Comparison of ENCODE assay signal across 1 cellular context in the genomic region with DNA sequence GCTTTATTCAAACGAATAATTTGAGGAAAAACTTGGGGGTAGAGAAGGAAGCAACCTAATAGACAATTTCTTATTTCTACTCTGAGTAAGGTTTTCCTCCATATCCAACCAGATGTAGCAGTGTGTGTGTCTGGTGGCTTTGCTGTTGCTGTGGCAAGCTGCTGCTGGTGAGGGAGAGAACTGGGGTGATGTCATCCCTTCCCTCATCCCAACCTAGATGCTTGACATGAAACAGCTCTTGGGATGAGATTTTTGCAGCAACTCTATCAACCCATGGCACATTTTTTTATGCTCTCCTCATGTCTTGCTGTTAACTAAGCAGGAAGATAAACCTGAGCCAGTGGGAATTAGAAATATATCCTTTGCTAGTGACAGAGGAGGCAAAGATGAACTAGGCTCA.
A peak's percentile ranks its signal among the peaks of the same experiment; 100 is the strongest.
TF ChIP-seq lines count a peak whose summit lies in the region.

No MANE protein-coding gene starts in this region.

TF ChIP-seq in HEK293, 187 proteins besides CTCF, POLR2A, EP300 and RAD21 (continued from another document):
- TF ChIP-seq ZNF140 (tag by site-specific recombination; IDR thresholded peaks at IDR 0.05) (no peak), ZNF529 (tag by site-specific recombination; IDR thresholded peaks at IDR 0.05; ENCODE audit: insufficient replicate concordance) (no peak), ZNF10 (tag by site-specific recombination; IDR thresholded peaks at IDR 0.05) (0 out of 2 replicates have a peak, but pooled peaks have one; percentile 26)
- TF ChIP-seq, protein P1, sequence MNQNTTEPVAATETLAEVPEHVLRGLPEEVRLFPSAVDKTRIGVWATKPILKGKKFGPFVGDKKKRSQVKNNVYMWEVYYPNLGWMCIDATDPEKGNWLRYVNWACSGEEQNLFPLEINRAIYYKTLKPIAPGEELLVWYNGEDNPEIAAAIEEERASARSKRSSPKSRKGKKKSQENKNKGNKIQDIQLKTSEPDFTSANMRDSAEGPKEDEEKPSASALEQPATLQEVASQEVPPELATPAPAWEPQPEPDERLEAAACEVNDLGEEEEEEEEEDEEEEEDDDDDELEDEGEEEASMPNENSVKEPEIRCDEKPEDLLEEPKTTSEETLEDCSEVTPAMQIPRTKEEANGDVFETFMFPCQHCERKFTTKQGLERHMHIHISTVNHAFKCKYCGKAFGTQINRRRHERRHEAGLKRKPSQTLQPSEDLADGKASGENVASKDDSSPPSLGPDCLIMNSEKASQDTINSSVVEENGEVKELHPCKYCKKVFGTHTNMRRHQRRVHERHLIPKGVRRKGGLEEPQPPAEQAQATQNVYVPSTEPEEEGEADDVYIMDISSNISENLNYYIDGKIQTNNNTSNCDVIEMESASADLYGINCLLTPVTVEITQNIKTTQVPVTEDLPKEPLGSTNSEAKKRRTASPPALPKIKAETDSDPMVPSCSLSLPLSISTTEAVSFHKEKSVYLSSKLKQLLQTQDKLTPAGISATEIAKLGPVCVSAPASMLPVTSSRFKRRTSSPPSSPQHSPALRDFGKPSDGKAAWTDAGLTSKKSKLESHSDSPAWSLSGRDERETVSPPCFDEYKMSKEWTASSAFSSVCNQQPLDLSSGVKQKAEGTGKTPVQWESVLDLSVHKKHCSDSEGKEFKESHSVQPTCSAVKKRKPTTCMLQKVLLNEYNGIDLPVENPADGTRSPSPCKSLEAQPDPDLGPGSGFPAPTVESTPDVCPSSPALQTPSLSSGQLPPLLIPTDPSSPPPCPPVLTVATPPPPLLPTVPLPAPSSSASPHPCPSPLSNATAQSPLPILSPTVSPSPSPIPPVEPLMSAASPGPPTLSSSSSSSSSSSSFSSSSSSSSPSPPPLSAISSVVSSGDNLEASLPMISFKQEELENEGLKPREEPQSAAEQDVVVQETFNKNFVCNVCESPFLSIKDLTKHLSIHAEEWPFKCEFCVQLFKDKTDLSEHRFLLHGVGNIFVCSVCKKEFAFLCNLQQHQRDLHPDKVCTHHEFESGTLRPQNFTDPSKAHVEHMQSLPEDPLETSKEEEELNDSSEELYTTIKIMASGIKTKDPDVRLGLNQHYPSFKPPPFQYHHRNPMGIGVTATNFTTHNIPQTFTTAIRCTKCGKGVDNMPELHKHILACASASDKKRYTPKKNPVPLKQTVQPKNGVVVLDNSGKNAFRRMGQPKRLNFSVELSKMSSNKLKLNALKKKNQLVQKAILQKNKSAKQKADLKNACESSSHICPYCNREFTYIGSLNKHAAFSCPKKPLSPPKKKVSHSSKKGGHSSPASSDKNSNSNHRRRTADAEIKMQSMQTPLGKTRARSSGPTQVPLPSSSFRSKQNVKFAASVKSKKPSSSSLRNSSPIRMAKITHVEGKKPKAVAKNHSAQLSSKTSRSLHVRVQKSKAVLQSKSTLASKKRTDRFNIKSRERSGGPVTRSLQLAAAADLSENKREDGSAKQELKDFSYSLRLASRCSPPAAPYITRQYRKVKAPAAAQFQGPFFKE (tag by site-specific recombination; IDR thresholded peaks at IDR 0.05; ENCODE audit: borderline replicate concordance), result no peak
TF ChIP-seq in HEK293: peak in this region for 4.
